Comparison of ENCODE assay signal across 23 cellular contexts in genomic region chr3:72287941-72288340, GRCh38.
DNase-seq lines count a peak whose midpoint lies in the region; ATAC-seq, FAIRE-seq and TF ChIP-seq lines count a peak whose summit lies in the region.
"Had no signal": no experiment of that assay in that cellular context is flagged by ENCODE, and none has a peak within 500 bp of the region (broad histone marks: within the 10 kb centered on the region; RNA-seq: fewer than 3 reads in every experiment).

No MANE protein-coding gene starts in this region.

- no peaks in the 10 kb centered on the region for H3K36me3 Mint-ChIP-seq in MCF 10A (ENCODE audit: insufficient read depth, unreplicated experiment)
- H3K36me3 Mint-ChIP-seq in CD8-positive, alpha-beta T cell = no peaks in the 10 kb centered on the region

- peaks cover 14% of the 10 kb centered on the region for H3K27me3 Mint-ChIP-seq in MCF 10A (ENCODE audit: insufficient read depth, unreplicated experiment)
- H3K27me3 Mint-ChIP-seq in CD8-positive, alpha-beta T cell (ENCODE audit: low read depth) = peaks cover 5% of the 10 kb centered on the region
- H3K27me3 Mint-ChIP-seq: CD4-positive, alpha-beta T cell had no signal

- peaks cover 0 to 3% of the 10 kb centered on the region in 2 donors for H3K9me3 ChIP-seq in right atrium auricular region
- H3K9me3 ChIP-seq in keratinocyte (ENCODE audit: control insufficient read depth, low read depth, low read length) = no peaks in the 10 kb centered on the region
- H3K9me3 ChIP-seq in CD8-positive, alpha-beta T cell (ENCODE audit: low read length) = no peaks in the 10 kb centered on the region
- H3K9me3 ChIP-seq: MG63 had no signal

- H3K27ac ChIP-seq in right atrium auricular region (no peak overlapping the region), keratinocyte (ENCODE audit: control insufficient read depth, insufficient read depth, low read length) (no peak overlapping the region)
- H3K27ac ChIP-seq in CD8-positive, alpha-beta T cell (ENCODE audit: low read depth, low read length) = no peak overlapping the region
- H3K27ac ChIP-seq: 22Rv1, KMS-11 had no signal

- TF ChIP-seq CTCF in right atrium auricular region (IDR thresholded peaks at IDR 0.05) (no peak), MCF 10A (IDR thresholded peaks at IDR 0.05; ENCODE audit: unreplicated experiment) (no peak), keratinocyte (optimal IDR thresholded peaks at IDR 0.05 in 1 of 3, IDR thresholded peaks at IDR 0.05 in 1 of 3, conservative IDR thresholded peaks at IDR 0.05 in 1 of 3; ENCODE audit: extremely low read depth in 1 of 3, insufficient read depth in 2 of 3, low read length in 3 of 3) (no peak)
- TF ChIP-seq CTCF in CD8-positive, alpha-beta T cell (IDR thresholded peaks at IDR 0.05) = no peak

- H3K27ac Mint-ChIP-seq in MCF 10A (ENCODE audit: low read depth, unreplicated experiment) = no peak overlapping the region
- H3K27ac Mint-ChIP-seq in CD8-positive, alpha-beta T cell = no peak overlapping the region
- H3K27ac Mint-ChIP-seq: CD4-positive, alpha-beta T cell had no signal

- H3K4me1 Mint-ChIP-seq in MCF 10A (ENCODE audit: insufficient read depth, unreplicated experiment) = no peaks in the 10 kb centered on the region
- peaks cover 15% of the 10 kb centered on the region for H3K4me1 Mint-ChIP-seq in CD8-positive, alpha-beta T cell (ENCODE audit: low read depth)

- no peak overlapping the region for H2AFZ ChIP-seq in keratinocyte (ENCODE audit: control insufficient read depth, low read length)

- no peaks in the 10 kb centered on the region for H3K27me3 ChIP-seq in right atrium auricular region
- peaks cover 10% of the 10 kb centered on the region for H3K27me3 ChIP-seq in keratinocyte (ENCODE audit: control insufficient read depth, extremely low read depth, insufficient read depth, low read length)
- H3K27me3 ChIP-seq in CD8-positive, alpha-beta T cell (ENCODE audit: insufficient read depth, low read length) = no peaks in the 10 kb centered on the region
- H3K27me3 ChIP-seq: MG63 had no signal

- no peaks in the 10 kb centered on the region for H4K20me1 ChIP-seq in keratinocyte (ENCODE audit: control insufficient read depth, extremely low read depth, insufficient read depth, low read length)

- POLR2A ChIA-PET in MCF 10A (lab: Yijun Ruan, JAX) = interaction anchor here (1.0 kb wide), 1 partner anchor 17 kb away, joined by 4 read pairs; no protein-coding TSS in a partner anchor
- POLR2A ChIA-PET in CD8-positive, alpha-beta T cell (lab: Charles Lee) = no interaction called here

- H3K4me3 Mint-ChIP-seq in MCF 10A (ENCODE audit: unreplicated experiment) = no peak overlapping the region
- H3K4me3 Mint-ChIP-seq in CD8-positive, alpha-beta T cell = no peak overlapping the region
- H3K4me3 Mint-ChIP-seq: CD4-positive, alpha-beta T cell had no signal

- dilution Hi-C loops in keratinocyte (cut with MboI; ENCODE audit: extremely low pct_ligation_motif_present, low sequenced_read_pairs) = no loop called here

- intact Hi-C loops in left ventricle myocardium superior (cut with micrococcal nuclease) = no loop called here
- intact Hi-C loops in MCF 10A (cut with micrococcal nuclease) = no loop called here
- intact Hi-C loops in CD8-positive, alpha-beta T cell (cut with DNase I, micrococcal nuclease) = no loop called here

- peak; percentile 69 for FAIRE-seq in keratinocyte (lab: Jason Lieb, UNC)
- FAIRE-seq: GM12878, GM18507, HepG2 had no signal

- ATAC-seq in left ventricle myocardium superior = peak; percentile 17
- ATAC-seq in GM21360 (IDR thresholded peaks at IDR 0.05; ENCODE audit: unreplicated experiment) = no peak
- no peak for ATAC-seq in CD8-positive, alpha-beta T cell
- ATAC-seq in GM21367 (IDR thresholded peaks at IDR 0.05; ENCODE audit: unreplicated experiment) = no peak
- ATAC-seq: GM12878, HepG2, PC-3 had no signal

- no peak overlapping the region for H3K4me3 ChIP-seq in right atrium auricular region
- H3K4me3 ChIP-seq in keratinocyte (ENCODE audit: control insufficient read depth in 2 of 3, extremely low read depth in 1 of 3, insufficient read depth in 2 of 3, low read depth in 1 of 3, low read length in 3 of 3) = no peak overlapping the region
- no peak overlapping the region for H3K4me3 ChIP-seq in CD8-positive, alpha-beta T cell (ENCODE audit: low read depth, low read length)
- H3K4me3 ChIP-seq: GM12878, MG63 had no signal

- no TSS peak for BruUV-seq in MCF 10A (replicated peaks; lab: Mats Ljungman, UMichigan)

- no peaks in the 10 kb centered on the region for H3K79me2 ChIP-seq in keratinocyte (ENCODE audit: control insufficient read depth, insufficient read depth, low read length)

- H3K9ac ChIP-seq in keratinocyte (ENCODE audit: control insufficient read depth, extremely low read depth, insufficient read depth, low read length) = no peak overlapping the region
- H3K9ac ChIP-seq: KMS-11 had no signal

- H3K4me2 ChIP-seq in keratinocyte (ENCODE audit: control insufficient read depth, extremely low read depth, insufficient read depth, low read depth, low read length) = no peak overlapping the region
- H3K4me2 ChIP-seq: KMS-11 had no signal

- CTCF ChIA-PET in MCF 10A (lab: Yijun Ruan, JAX) = no interaction called here
- CTCF ChIA-PET in CD8-positive, alpha-beta T cell (lab: Charles Lee) = no interaction called here

- no peaks in the 10 kb centered on the region for H3K36me3 ChIP-seq in right atrium auricular region
- no peaks in the 10 kb centered on the region for H3K36me3 ChIP-seq in keratinocyte (ENCODE audit: control insufficient read depth in 2 of 2, extremely low read depth in 1 of 2, insufficient read depth in 2 of 2, low read length in 2 of 2)
- no peaks in the 10 kb centered on the region for H3K36me3 ChIP-seq in CD8-positive, alpha-beta T cell (ENCODE audit: insufficient read depth, low read length)
- H3K36me3 ChIP-seq: MG63 had no signal

- H3K9me1 ChIP-seq in keratinocyte (ENCODE audit: control insufficient read depth, extremely low read depth, insufficient read depth, low read length) = no peaks in the 10 kb centered on the region

- H3K9me3 Mint-ChIP-seq in MCF 10A (ENCODE audit: unreplicated experiment) = no peaks in the 10 kb centered on the region
- no peaks in the 10 kb centered on the region for H3K9me3 Mint-ChIP-seq in CD8-positive, alpha-beta T cell
- H3K9me3 Mint-ChIP-seq: CD4-positive, alpha-beta T cell had no signal

- DNase-seq in left ventricle myocardium superior (no peak), right atrium auricular region (ENCODE audit: low spot score) (no peak), MCF 10A (ENCODE audit: unreplicated experiment) (peak; percentile 38), keratinocyte (ENCODE audit: low read depth, low spot score) (no peak), ecto neural progenitor cell (ENCODE audit: low spot score) (no peak)
- no peak for DNase-seq in CD8-positive, alpha-beta T cell
- DNase-seq: Calu3; CD4-positive, alpha-beta T cell; EL; MG63; NCI-H1048; NCI-H1436 treated with DMSO at 0.1 percent for 48 hours; NCI-H2029; NCI-H526; PC-3; RPMI8226 had no signal

- peaks cover 0 to 14% of the 10 kb centered on the region in 2 donors for H3K4me1 ChIP-seq in right atrium auricular region
- H3K4me1 ChIP-seq in keratinocyte (ENCODE audit: control insufficient read depth, extremely low read depth, insufficient read depth, low read length) = peaks cover 19% of the 10 kb centered on the region
- peaks cover 8% of the 10 kb centered on the region for H3K4me1 ChIP-seq in CD8-positive, alpha-beta T cell (ENCODE audit: insufficient read depth, low read length)
